ENCODE assay signal across 16 cellular contexts in the genomic region with DNA sequence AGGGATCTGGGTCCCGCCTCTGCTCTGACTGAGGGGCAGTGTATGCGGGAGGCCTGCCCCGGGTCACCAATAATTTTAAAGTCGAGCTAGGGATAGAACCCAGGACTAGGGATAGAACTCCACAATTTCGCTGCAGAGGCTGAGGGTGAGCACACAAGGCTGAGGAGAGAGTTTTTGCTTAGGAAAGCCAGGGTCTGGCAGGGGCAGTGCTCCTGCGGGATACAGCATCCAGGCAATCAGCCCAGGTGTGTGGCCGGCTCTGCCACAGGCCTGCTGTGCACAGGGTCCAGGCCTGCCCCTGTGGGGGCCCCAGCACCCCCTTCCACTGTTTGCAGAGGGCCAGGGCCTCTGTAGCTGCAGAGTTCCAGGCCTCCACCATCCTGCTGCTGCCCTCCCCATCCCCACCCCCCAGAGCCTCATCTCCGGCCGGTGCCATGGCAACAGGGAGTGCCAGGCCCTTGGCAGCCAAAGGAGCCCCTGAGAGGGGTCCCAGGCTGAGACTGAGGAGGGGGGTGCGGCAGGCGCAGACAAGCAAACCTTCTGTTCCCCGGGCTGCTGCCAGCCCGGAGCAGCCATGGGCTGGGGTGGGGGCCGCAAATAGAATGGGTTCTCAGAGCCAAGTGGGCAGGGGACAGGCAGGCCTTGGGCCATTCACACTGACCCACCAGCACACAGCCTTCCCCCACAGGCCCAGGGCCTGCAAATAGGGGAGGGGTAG. TPM values are rescaled to one million over a fixed set of nuclear protein-coding genes. Genes with fewer than 3 reads are reported as not detected.
DNase-seq lines count a peak whose midpoint lies in the region; ATAC-seq, FAIRE-seq and TF ChIP-seq lines count a peak whose summit lies in the region.
"Had no signal": no experiment of that assay in that cellular context is flagged by ENCODE, and none has a peak within 500 bp of the region (broad histone marks: within the 10 kb centered on the region; RNA-seq: fewer than 3 reads in every experiment).

No MANE protein-coding gene starts in this region.

- H3K4me2 ChIP-seq in IMR-90 (ENCODE audit: low read depth, low read length), result no peak overlapping the region
- H3K4me2 ChIP-seq in mesenchymal stem cell (ENCODE audit: low read length, poor library complexity, severe bottlenecking), result no peak overlapping the region

- H3K14ac ChIP-seq in IMR-90 (replicated peaks; ENCODE audit: low read depth, low read length) (no peak overlapping the region; the same call in 1 of the 2 replicates), mesenchymal stem cell (ENCODE audit: low read length in 2 of 2) (peak overlapping the region in 1 of 2 experiments; percentile 71)

- peak overlapping the region; percentile 100 for H3K27ac Mint-ChIP-seq in chondrocyte (ENCODE audit: unreplicated experiment)
- H3K27ac Mint-ChIP-seq: activated naive CD4-positive, alpha-beta T cell treated with anti-CD3 and anti-CD28 coated beads, Interleukin-2, amount 50 U/mL, for 72 hours had no signal

- H3K4me3 Mint-ChIP-seq in chondrocyte (ENCODE audit: unreplicated experiment), result no peak overlapping the region
- H3K4me3 Mint-ChIP-seq in activated T-cell treated with anti-CD3 and anti-CD28 coated beads, Interleukin-2, amount 50 U/mL, for 4 hours, result no peak overlapping the region

- peaks cover 33% of the 10 kb centered on the region; the same call in 1 of the 2 replicates for H4K20me1 ChIP-seq in IMR-90 (ENCODE audit: insufficient read depth, low read length)

- H3K4me3 ChIP-seq in IMR-90 (ENCODE audit: insufficient read depth, low read depth, low read length), result no peak overlapping the region
- H3K4me3 ChIP-seq in mesenchymal stem cell (ENCODE audit: insufficient read depth in 1 of 2, low read depth in 1 of 2, low read length in 2 of 2), result peak overlapping the region in 1 of 2 experiments; percentile 70
- no peak overlapping the region for H3K4me3 ChIP-seq in stomach smooth muscle (ENCODE audit: low read length in 2 of 2)
- H3K4me3 ChIP-seq: HAP-1 had no signal

- POLR2A ChIA-PET in IMR-90 (lab: Charles Lee; ENCODE audit: unreplicated experiment), result no interaction called here

- peaks cover 33% of the 10 kb centered on the region for H3K9me1 ChIP-seq in IMR-90 (ENCODE audit: insufficient read depth, low read length)

- intact Hi-C loops in IMR-90 (cut with micrococcal nuclease), result no loop called here

- no peak overlapping the region for H3K9ac ChIP-seq in IMR-90 (ENCODE audit: low read depth, low read length)
- H3K9ac ChIP-seq in mesenchymal stem cell (ENCODE audit: low read length), result peak overlapping the region; percentile 82
- H3K9ac ChIP-seq in stomach smooth muscle (ENCODE audit: low read length in 2 of 2), result no peak overlapping the region

- TF ChIP-seq CTCF in IMR-90 (conservative IDR thresholded peaks at IDR 0.05; ENCODE audit: low read depth, low read length), result no peak
- TF ChIP-seq CTCF in chondrocyte (IDR thresholded peaks at IDR 0.05), result no peak

- TF ChIP-seq RAD21 in IMR-90 (IDR thresholded peaks at IDR 0.05; ENCODE audit: low read length), result no peak

- peak overlapping the region; percentile 42 for H2BK5ac ChIP-seq in IMR-90 (ENCODE audit: low read depth, low read length, poor library complexity, severe bottlenecking)
- no peak overlapping the region for H2BK5ac ChIP-seq in mesenchymal stem cell (ENCODE audit: low read depth, low read length, poor library complexity, severe bottlenecking)

- H2BK20ac ChIP-seq in IMR-90 (ENCODE audit: low read depth, low read length), result no peak overlapping the region

- H2BK120ac ChIP-seq in IMR-90 (ENCODE audit: low read depth, low read length) (no peak overlapping the region), mesenchymal stem cell (ENCODE audit: low read depth, low read length) (peak overlapping the region; percentile 91)

- FAIRE-seq in H54 (lab: Jason Lieb, UNC), result no peak
- FAIRE-seq: keratinocyte had no signal

- H3K27ac ChIP-seq in IMR-90 (ENCODE audit: insufficient read depth, low read length), result peak overlapping the region; percentile 29
- no peak overlapping the region for H3K27ac ChIP-seq in mesenchymal stem cell (ENCODE audit: low read length, poor library complexity, severe bottlenecking)
- peak overlapping the region; percentile 18 for H3K27ac ChIP-seq in stomach smooth muscle (ENCODE audit: low read length)
- H3K27ac ChIP-seq: C4-2B had no signal

- TF ChIP-seq POLR2A in IMR-90 (IDR thresholded peaks at IDR 0.05; ENCODE audit: low read depth, low read length) (no peak), H54 (IDR thresholded peaks at IDR 0.05; ENCODE audit: low read depth, low read length) (no peak)

- no peak overlapping the region for H3K18ac ChIP-seq in IMR-90 (ENCODE audit: low read depth, low read length)
- H3K18ac ChIP-seq in mesenchymal stem cell (ENCODE audit: low read depth in 1 of 2, low read length in 2 of 2), result peak overlapping the region; percentile 30 to 72

- H3K79me1 ChIP-seq in IMR-90 (ENCODE audit: low read depth in 1 of 2, low read length in 2 of 2) (peaks cover 6 to 78% of the 10 kb centered on the region in 2 experiments; a peak in 3 of 4 replicates), mesenchymal stem cell (replicated peaks; ENCODE audit: low read length, poor library complexity, severe bottlenecking) (peaks cover 21% of the 10 kb centered on the region)

- dilution Hi-C loops in IMR-90 (cut with HindIII; ENCODE audit: low sequenced_read_pairs, unreplicated experiment), result no loop called here

- peaks cover 52% of the 10 kb centered on the region for H3K4me1 ChIP-seq in IMR-90 (ENCODE audit: control insufficient read depth, insufficient read depth, low read length)
- peaks cover 63% of the 10 kb centered on the region for H3K4me1 ChIP-seq in mesenchymal stem cell (ENCODE audit: control insufficient read depth, insufficient read depth, low read depth, low read length)
- peaks cover 32% of the 10 kb centered on the region for H3K4me1 ChIP-seq in stomach smooth muscle (ENCODE audit: control insufficient read depth, insufficient read depth, low read length)
- H3K4me1 ChIP-seq: HAP-1 had no signal

- H3K56ac ChIP-seq in IMR-90 (ENCODE audit: extremely low read depth, insufficient read depth, low read length), result no peak overlapping the region

- H3K36me3 Mint-ChIP-seq in chondrocyte (ENCODE audit: low read depth), result peaks cover 17% of the 10 kb centered on the region
- no peaks in the 10 kb centered on the region for H3K36me3 Mint-ChIP-seq in activated T-cell treated with anti-CD3 and anti-CD28 coated beads, Interleukin-2, amount 50 U/mL, for 4 hours (ENCODE audit: insufficient read depth)
- H3K36me3 Mint-ChIP-seq: activated naive CD4-positive, alpha-beta T cell treated with anti-CD3 and anti-CD28 coated beads, Interleukin-2, amount 50 U/mL, for 72 hours had no signal

- H2AFZ ChIP-seq in IMR-90 (replicated peaks; ENCODE audit: low read length, poor library complexity) (no peak overlapping the region), mesenchymal stem cell (ENCODE audit: low read depth, low read length) (no peak overlapping the region)

- H4K8ac ChIP-seq in IMR-90 (ENCODE audit: low read depth in 2 of 2, low read length in 2 of 2) (peak overlapping the region in 1 of 2 experiments; percentile 52; a peak in 1 of 4 replicates), mesenchymal stem cell (ENCODE audit: low read length) (peak overlapping the region; percentile 71)

- in situ Hi-C loops in IMR-90 (cut with MboI; ENCODE audit: low sequenced_read_pairs), result no loop called here

- BruUV-seq in IMR-90 (replicated peaks; lab: Mats Ljungman, UMichigan), result no TSS peak

- CTCF ChIA-PET in IMR-90 (lab: Yijun Ruan, JAX), result no interaction called here

- H3K4me1 Mint-ChIP-seq in chondrocyte (ENCODE audit: low read depth), result peaks cover 93% of the 10 kb centered on the region
- H3K4me1 Mint-ChIP-seq in activated T-cell treated with anti-CD3 and anti-CD28 coated beads, Interleukin-2, amount 50 U/mL, for 4 hours (ENCODE audit: low read depth), result no peaks in the 10 kb centered on the region

- no peaks in the 10 kb centered on the region for H3K27me3 Mint-ChIP-seq in chondrocyte (ENCODE audit: low read depth)
- H3K27me3 Mint-ChIP-seq in activated T-cell treated with anti-CD3 and anti-CD28 coated beads, Interleukin-2, amount 50 U/mL, for 4 hours (ENCODE audit: low read depth), result no peaks in the 10 kb centered on the region

- H3K27me3 ChIP-seq in IMR-90 (ENCODE audit: control insufficient read depth, insufficient read depth, low read length) (no peaks in the 10 kb centered on the region), mesenchymal stem cell (ENCODE audit: control insufficient read depth in 1 of 2, insufficient read depth in 1 of 2, low read length in 2 of 2) (no peaks in the 10 kb centered on the region), stomach smooth muscle (ENCODE audit: control insufficient read depth in 1 of 2, insufficient read depth in 2 of 2, low read length in 2 of 2) (no peaks in the 10 kb centered on the region)

- H2BK15ac ChIP-seq in IMR-90 (ENCODE audit: low read depth, low read length) (no peak overlapping the region), mesenchymal stem cell (ENCODE audit: low read depth, poor library complexity, severe bottlenecking) (peak overlapping the region; percentile 96)

- H3K4ac ChIP-seq in IMR-90 (ENCODE audit: low read depth, low read length), result peak overlapping the region; percentile 100; the same call in 1 of the 2 replicates
- H3K4ac ChIP-seq in mesenchymal stem cell (ENCODE audit: low read depth in 1 of 2, low read length in 2 of 2), result peak overlapping the region; percentile 26 to 77

- H3K9me3 Mint-ChIP-seq in chondrocyte (ENCODE audit: low read depth), result no peaks in the 10 kb centered on the region
- H3K9me3 Mint-ChIP-seq in activated T-cell treated with anti-CD3 and anti-CD28 coated beads, Interleukin-2, amount 50 U/mL, for 4 hours, result no peaks in the 10 kb centered on the region
- H3K9me3 Mint-ChIP-seq: activated naive CD4-positive, alpha-beta T cell treated with anti-CD3 and anti-CD28 coated beads, Interleukin-2, amount 50 U/mL, for 72 hours had no signal

- H2AK9ac ChIP-seq in IMR-90 (replicated peaks; ENCODE audit: low read depth, low read length, poor library complexity), result no peak overlapping the region

- H4K5ac ChIP-seq in IMR-90 (ENCODE audit: low read depth, low read length), result no peak overlapping the region

- H3K23ac ChIP-seq in IMR-90 (ENCODE audit: low read depth, low read length) (0 out of 2 replicates have a peak overlapping the region, but pooled peaks have one; percentile 88), mesenchymal stem cell (ENCODE audit: low read length in 2 of 2) (peak overlapping the region in 1 of 2 experiments; percentile 60)

- peaks cover 46% of the 10 kb centered on the region for H3K36me3 ChIP-seq in IMR-90 (ENCODE audit: control insufficient read depth, insufficient read depth, low read length)
- H3K36me3 ChIP-seq in mesenchymal stem cell (ENCODE audit: control insufficient read depth in 1 of 2, insufficient read depth in 2 of 2, low read depth in 1 of 2, low read length in 2 of 2), result peaks cover 44 to 67% of the 10 kb centered on the region in 2 experiments
- H3K36me3 ChIP-seq in stomach smooth muscle (ENCODE audit: control insufficient read depth in 2 of 2, insufficient read depth in 2 of 2, low read length in 2 of 2), result no peaks in the 10 kb centered on the region
- H3K36me3 ChIP-seq: HAP-1 had no signal

- peak overlapping the region in 1 of 2 experiments; percentile 76 for H2BK12ac ChIP-seq in mesenchymal stem cell (ENCODE audit: low read length in 2 of 2)

- H4K91ac ChIP-seq in IMR-90 (ENCODE audit: insufficient read depth, low read depth, low read length) (no peak overlapping the region; the same call in 1 of the 2 replicates), mesenchymal stem cell (ENCODE audit: low read length) (peak overlapping the region; percentile 66)

- DNase-seq in IMR-90 (no peak), chondrocyte (ENCODE audit: low spot score) (no peak), mesenchymal stem cell (no peak), NCI-H510A treated with DMSO at 0.1 percent for 48 hours (lab: John Stamatoyannopoulos, UW) (no peak), SIG-M5 treated with dmso at 0.1 percent for 504 hours (lab: John Stamatoyannopoulos, UW; ENCODE audit: unreplicated experiment) (no peak), H54 (ENCODE audit: insufficient read length, low spot score) (no peak)
- DNase-seq in activated T-cell treated with anti-CD3 and anti-CD28 coated beads, Interleukin-2, amount 50 U/mL, for 4 hours, result no peak
- DNase-seq: cortex of kidney, NCI-H1048, NCI-H774, SIG-M5 had no signal

- H3K9me3 ChIP-seq in IMR-90 (ENCODE audit: control insufficient read depth, insufficient read depth, low read length) (no peaks in the 10 kb centered on the region), mesenchymal stem cell (ENCODE audit: control insufficient read depth, low read length) (no peaks in the 10 kb centered on the region), stomach smooth muscle (ENCODE audit: control insufficient read depth in 2 of 2, low read length in 2 of 2) (no peaks in the 10 kb centered on the region)
- H3K9me3 ChIP-seq: HAP-1 had no signal

- WGBS in IMR-90 (ENCODE audit: extremely low coverage in 2 of 2, insufficient read length in 1 of 2), 2 experiments, result 90% methylated on average over 6 of the region's 14 CpGs; no CpG with 5 or more reads in 1 of the 2 experiments
- 91% methylated on average over 13 of the region's 14 CpGs for WGBS in mesenchymal stem cell

- H2AK5ac ChIP-seq in IMR-90 (ENCODE audit: low read depth, low read length) (peak overlapping the region; percentile 38; the same call in 1 of the 2 replicates), mesenchymal stem cell (ENCODE audit: low read length, severe bottlenecking) (peak overlapping the region; percentile 91)

- no peak for ATAC-seq in IMR-90 (ENCODE audit: low read depth)
- ATAC-seq in activated T-cell treated with anti-CD3 and anti-CD28 coated beads, Interleukin-2, amount 50 U/mL, for 4 hours, result no peak
- ATAC-seq: activated naive CD4-positive, alpha-beta T cell treated with anti-CD3 and anti-CD28 coated beads, Interleukin-2, amount 50 U/mL, for 72 hours had no signal

RNA-seq across cellular contexts. Expression of gene PDGFRB, which starts 8.6 kb away (rescaled TPM):
- total RNA-seq in IMR-90 (2012; rRNA removed) (81.9 and 108 TPM in 2 replicates), chondrocyte (331 to 532 TPM (median 499 TPM) in 3 replicates)
- 122 and 124 TPM in 2 replicates for polyA plus RNA-seq in IMR-90 (2012; rRNA removed)
- 69.9 and 116 TPM in 2 replicates for polyA plus RNA-seq in IMR-90 (2012; cell fraction: cytosol; rRNA removed)
- 238 and 330 TPM in 2 replicates for polyA plus RNA-seq in IMR-90 (2012; cell fraction: nucleus; rRNA removed; ENCODE audit: low replicate concordance)
- 203 TPM for polyA plus RNA-seq in mesenchymal stem cell (2013, experiment 1 of 2)
- 211 TPM for polyA plus RNA-seq in mesenchymal stem cell (2013, experiment 2 of 2)
- total RNA-seq in activated T-cell treated with anti-CD3 and anti-CD28 coated beads, Interleukin-2, amount 50 U/mL, for 4 hours, result under 1 TPM; 0.19 to 0.40 (median 0.37) TPM

RNA-seq across cellular contexts. Expression of gene CDX1, which starts 19.6 kb away (rescaled TPM):
- total RNA-seq in IMR-90 (2012; rRNA removed) (0.18 TPM in 1 of 2 replicates, not detected in the other), chondrocyte (0.44 to 0.57 TPM in 2 of 3 replicates, not detected in the other)
- polyA plus RNA-seq in IMR-90 (2012; rRNA removed), result 0.22 and 0.24 TPM in 2 replicates
- polyA plus RNA-seq in IMR-90 (2012; cell fraction: cytosol; rRNA removed), result 0.22 and 0.56 TPM in 2 replicates
- polyA plus RNA-seq in IMR-90 (2012; cell fraction: nucleus; rRNA removed; ENCODE audit: low replicate concordance), result 0.28 and 0.41 TPM in 2 replicates
- polyA plus RNA-seq in mesenchymal stem cell (2013, experiment 1 of 2), result 0.08 TPM
- 0.03 TPM for polyA plus RNA-seq in mesenchymal stem cell (2013, experiment 2 of 2)
- total RNA-seq in activated T-cell treated with anti-CD3 and anti-CD28 coated beads, Interleukin-2, amount 50 U/mL, for 4 hours, result under 1 TPM in 1 of 3 donors, not detected in 2; 0.13 TPM
- total RNA-seq: activated naive CD4-positive, alpha-beta T cell treated with anti-CD3 and anti-CD28 coated beads, Interleukin-2, amount 50 U/mL, for 72 hours had no signal
- polyA plus RNA-seq: keratinocyte had no signal

RNA-seq across cellular contexts. Expression of gene SLC6A7, which starts 42.8 kb away (rescaled TPM):
- total RNA-seq in IMR-90 (2012; rRNA removed) (under 0.01 TPM in 1 of 2 replicates, not detected in the other), chondrocyte (0.15 TPM in 1 of 3 replicates, not detected in the others)
- polyA plus RNA-seq in IMR-90 (2012; rRNA removed), result not detected in 2 replicates
- 0.01 TPM in 1 of 2 replicates, not detected in the other for polyA plus RNA-seq in IMR-90 (2012; cell fraction: cytosol; rRNA removed)
- polyA plus RNA-seq in IMR-90 (2012; cell fraction: nucleus; rRNA removed; ENCODE audit: low replicate concordance), result 0.08 and 0.16 TPM in 2 replicates
- not detected for polyA plus RNA-seq in mesenchymal stem cell (2013, experiment 1 of 2)
- not detected for polyA plus RNA-seq in mesenchymal stem cell (2013, experiment 2 of 2)
- not detected for total RNA-seq in activated T-cell treated with anti-CD3 and anti-CD28 coated beads, Interleukin-2, amount 50 U/mL, for 4 hours
- total RNA-seq: activated naive CD4-positive, alpha-beta T cell treated with anti-CD3 and anti-CD28 coated beads, Interleukin-2, amount 50 U/mL, for 72 hours had no signal
- polyA plus RNA-seq: keratinocyte had no signal

Comparison
In these comparisons a context has a peak if more than half of its experiments do, and no peak if none do; other contexts are left out.
1. RNA of gene PDGFRB, which starts 8.6 kb away (total RNA-seq): 331 to 532 TPM in chondrocyte and 81.9 to 108 TPM in IMR-90; 0.19 to 0.40 TPM in activated T-cell treated with anti-CD3 and anti-CD28 coated beads, Interleukin-2, amount 50 U/mL, for 4 hours; every median in the first group is over 10 times any median in the second.